ENCODE assay signal across 9 cellular contexts in the genomic region with DNA sequence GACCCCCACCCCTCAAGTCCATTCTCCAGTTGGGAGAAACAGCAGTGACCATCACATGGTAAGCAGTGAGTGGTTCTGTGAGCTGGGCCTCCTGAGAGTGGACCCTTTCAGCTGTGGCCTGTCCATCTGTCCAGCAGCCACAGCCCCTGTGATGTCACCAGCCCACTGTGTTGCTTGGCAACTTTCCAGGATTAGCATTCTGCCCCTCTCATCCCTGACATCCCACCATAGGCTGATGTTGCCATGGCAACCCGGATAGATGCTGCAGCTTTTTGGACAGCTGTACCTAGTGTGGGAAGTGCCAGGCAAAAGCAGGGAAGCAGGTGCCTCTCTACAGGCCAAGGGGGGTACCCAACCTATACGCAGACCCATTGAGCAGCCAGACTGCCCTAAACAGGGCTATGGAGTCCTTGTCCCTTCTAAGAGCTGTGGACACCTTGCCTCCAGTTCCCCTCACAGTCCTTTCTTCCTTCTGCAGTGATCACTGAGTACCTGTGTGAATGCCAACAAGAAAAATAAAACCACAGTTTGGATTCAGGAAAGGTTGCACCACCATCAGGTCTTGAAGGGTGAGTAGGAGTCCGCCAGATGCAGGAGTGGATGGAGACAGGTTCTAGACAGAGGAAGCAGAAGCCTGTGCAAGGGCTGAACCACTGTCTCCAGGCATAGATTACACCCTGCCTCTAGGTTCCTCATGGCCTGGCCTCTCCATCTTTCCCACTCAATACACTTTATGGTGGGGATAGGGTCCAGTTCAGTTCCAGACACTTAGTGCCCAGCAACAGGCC. TPM values are rescaled to one million over a fixed set of nuclear protein-coding genes. Genes with fewer than 3 reads are reported as not detected.
DNase-seq lines count a peak whose midpoint lies in the region; ATAC-seq and TF ChIP-seq lines count a peak whose summit lies in the region.
"Had no signal": no experiment of that assay in that cellular context is flagged by ENCODE, and none has a peak within 500 bp of the region (broad histone marks: within the 10 kb centered on the region; RNA-seq: fewer than 3 reads in every experiment).

A gene (plus strand): TSS at position 343 of the 788 bp plus-strand sequence. CDS start 6,124 bp downstream, outside the sequence.

- H3K27me3 Mint-ChIP-seq in CD4-positive, alpha-beta T cell: no peaks in the 10 kb centered on the region

- no peak within 1 kb of the TSS for H3K4me3 Mint-ChIP-seq in CD4-positive, alpha-beta T cell

- TF ChIP-seq EP300 in neural cell (conservative IDR thresholded peaks at IDR 0.05; ENCODE audit: poor library complexity, severe bottlenecking): peak; percentile 61

- H3K9me3 Mint-ChIP-seq in CD4-positive, alpha-beta T cell: no peaks in the 10 kb centered on the region

- TF ChIP-seq CTCF in CD4-positive, alpha-beta T cell (IDR thresholded peaks at IDR 0.05): no peak
- no peak for TF ChIP-seq CTCF in neural cell (IDR thresholded peaks at IDR 0.05; ENCODE audit: poor library complexity, severe bottlenecking)

- H3K79me2 ChIP-seq in neural cell (replicated peaks; ENCODE audit: insufficient read depth, low read length): no peaks in the 10 kb centered on the region

- no peaks in the 10 kb centered on the region for H3F3A ChIP-seq in neural cell (ENCODE audit: insufficient read depth, low read length, poor library complexity, severe bottlenecking)

- CTCF ChIA-PET in CD4-positive, alpha-beta T cell (lab: Charles Lee): no interaction called here

- H3K36me3 ChIP-seq in HUES6 (ENCODE audit: control insufficient read depth, insufficient read depth, low read length) (no peaks in the 10 kb centered on the region), neural cell (ENCODE audit: insufficient read depth, low read length) (no peaks in the 10 kb centered on the region)
- no peaks in the 10 kb centered on the region for H3K36me3 ChIP-seq in effector memory CD4-positive, alpha-beta T cell (ENCODE audit: control insufficient read depth, insufficient read depth, low read length)

- no peak within 1 kb of the TSS for H3K4me2 ChIP-seq in neural cell (ENCODE audit: low read length)

- no peak within 1 kb of the TSS for H3K9ac ChIP-seq in HUES6 (ENCODE audit: low read length)
- H3K9ac ChIP-seq in neural cell (ENCODE audit: low read length): peak within 1 kb of the TSS; percentile 43

- no peak within 1 kb of the TSS for H2AFZ ChIP-seq in neural cell (ENCODE audit: low read depth, low read length)

- no peaks in the 10 kb centered on the region for H4K20me1 ChIP-seq in neural cell (ENCODE audit: insufficient read depth)

- H3K36me3 Mint-ChIP-seq in CD4-positive, alpha-beta T cell (ENCODE audit: low read depth): no peaks in the 10 kb centered on the region

- ATAC-seq in CD4-positive, alpha-beta T cell (ENCODE audit: poor library complexity): no peak
- ATAC-seq in activated CD4-positive, CD25-positive, alpha-beta regulatory T cell treated with anti-CD3 and anti-CD28 coated beads, Interleukin-2, amount 50 U/mL, for 24 hours: no peak

- no peak within 1 kb of the TSS for H3K27ac ChIP-seq in CD4-positive, alpha-beta T cell (ENCODE audit: low read depth, low read length)
- no peak within 1 kb of the TSS for H3K27ac ChIP-seq in HUES6 (ENCODE audit: low read depth, low read length)
- peak within 1 kb of the TSS; percentile 44 for H3K27ac ChIP-seq in effector memory CD4-positive, alpha-beta T cell (ENCODE audit: insufficient read depth, low read length, poor library complexity, severe bottlenecking)
- peak within 1 kb of the TSS; percentile 70 for H3K27ac ChIP-seq in neural cell (ENCODE audit: low read length)

- no peaks in the 10 kb centered on the region for H3K9me2 ChIP-seq in neural cell (ENCODE audit: insufficient read depth, low read length)

- peaks cover 9% of the 10 kb centered on the region; the same call in 1 of the 2 replicates for H3K4me1 ChIP-seq in HUES6 (ENCODE audit: control insufficient read depth, insufficient read depth, low read length)
- no peaks in the 10 kb centered on the region for H3K4me1 ChIP-seq in effector memory CD4-positive, alpha-beta T cell (ENCODE audit: control insufficient read depth, insufficient read depth, low read length, poor library complexity, severe bottlenecking)

- DNase-seq in CD4-positive, alpha-beta T cell: no peak
- DNase-seq in effector memory CD4-positive, alpha-beta T cell: no peak
- DNase-seq in HuH-7.5 (ENCODE audit: low spot score): no peak
- no peak for DNase-seq in DMS114 treated with DMSO at 0.1 percent for 48 hours (lab: John Stamatoyannopoulos, UW; ENCODE audit: unreplicated experiment)
- DNase-seq in HuH-7 (ENCODE audit: low spot score): no peak
- DNase-seq: activated naive CD4-positive, alpha-beta T cell treated with Interleukin-2 at 50 U/mL for 16 hours had no signal

- no peaks in the 10 kb centered on the region for H3K27me3 ChIP-seq in CD4-positive, alpha-beta T cell (ENCODE audit: control insufficient read depth, insufficient read depth, low read length)
- H3K27me3 ChIP-seq in HUES6 (ENCODE audit: control insufficient read depth, insufficient read depth, low read length) (peaks cover 19% of the 10 kb centered on the region), neural cell (ENCODE audit: insufficient read depth, low read depth, low read length) (no peaks in the 10 kb centered on the region)
- no peaks in the 10 kb centered on the region for H3K27me3 ChIP-seq in effector memory CD4-positive, alpha-beta T cell (replicated peaks; ENCODE audit: control insufficient read depth, insufficient read depth, low read length, poor library complexity, severe bottlenecking)

- POLR2A ChIA-PET in CD4-positive, alpha-beta T cell (lab: Charles Lee): interaction anchor here (1.5 kb wide), 1 partner anchor 28 kb away, joined by 7 read pairs; a partner anchor contains a TSS

- peaks cover 22% of the 10 kb centered on the region for H3K4me1 Mint-ChIP-seq in CD4-positive, alpha-beta T cell (ENCODE audit: low read depth)

- no peaks in the 10 kb centered on the region for H3K9me3 ChIP-seq in CD4-positive, alpha-beta T cell (ENCODE audit: control insufficient read depth, low read length)
- H3K9me3 ChIP-seq in HUES6 (ENCODE audit: control insufficient read depth, insufficient read depth, low read depth, low read length) (no peaks in the 10 kb centered on the region), neural cell (ENCODE audit: low read length) (no peaks in the 10 kb centered on the region)
- no peaks in the 10 kb centered on the region for H3K9me3 ChIP-seq in effector memory CD4-positive, alpha-beta T cell (ENCODE audit: control insufficient read depth, low read length)

- H3K4me3 ChIP-seq in HUES6 (ENCODE audit: low read depth, low read length) (peak within 1 kb of the TSS; percentile 66), neural cell (ENCODE audit: low read length) (peak within 1 kb of the TSS; percentile 43)
- no peak within 1 kb of the TSS for H3K4me3 ChIP-seq in effector memory CD4-positive, alpha-beta T cell (ENCODE audit: insufficient read depth, low read depth, low read length, poor library complexity, severe bottlenecking)

- TF ChIP-seq RAD21 in neural cell (conservative IDR thresholded peaks at IDR 0.05): no peak

- H3K27ac Mint-ChIP-seq in CD4-positive, alpha-beta T cell: peak within 1 kb of the TSS; percentile 1

- intact Hi-C loops in CD4-positive, alpha-beta T cell (cut with DNase I, micrococcal nuclease): no loop called here

TF ChIP-seq in neural cell, 6 proteins besides CTCF, POLR2A, EP300 and RAD21:
- TF ChIP-seq, protein P1, sequence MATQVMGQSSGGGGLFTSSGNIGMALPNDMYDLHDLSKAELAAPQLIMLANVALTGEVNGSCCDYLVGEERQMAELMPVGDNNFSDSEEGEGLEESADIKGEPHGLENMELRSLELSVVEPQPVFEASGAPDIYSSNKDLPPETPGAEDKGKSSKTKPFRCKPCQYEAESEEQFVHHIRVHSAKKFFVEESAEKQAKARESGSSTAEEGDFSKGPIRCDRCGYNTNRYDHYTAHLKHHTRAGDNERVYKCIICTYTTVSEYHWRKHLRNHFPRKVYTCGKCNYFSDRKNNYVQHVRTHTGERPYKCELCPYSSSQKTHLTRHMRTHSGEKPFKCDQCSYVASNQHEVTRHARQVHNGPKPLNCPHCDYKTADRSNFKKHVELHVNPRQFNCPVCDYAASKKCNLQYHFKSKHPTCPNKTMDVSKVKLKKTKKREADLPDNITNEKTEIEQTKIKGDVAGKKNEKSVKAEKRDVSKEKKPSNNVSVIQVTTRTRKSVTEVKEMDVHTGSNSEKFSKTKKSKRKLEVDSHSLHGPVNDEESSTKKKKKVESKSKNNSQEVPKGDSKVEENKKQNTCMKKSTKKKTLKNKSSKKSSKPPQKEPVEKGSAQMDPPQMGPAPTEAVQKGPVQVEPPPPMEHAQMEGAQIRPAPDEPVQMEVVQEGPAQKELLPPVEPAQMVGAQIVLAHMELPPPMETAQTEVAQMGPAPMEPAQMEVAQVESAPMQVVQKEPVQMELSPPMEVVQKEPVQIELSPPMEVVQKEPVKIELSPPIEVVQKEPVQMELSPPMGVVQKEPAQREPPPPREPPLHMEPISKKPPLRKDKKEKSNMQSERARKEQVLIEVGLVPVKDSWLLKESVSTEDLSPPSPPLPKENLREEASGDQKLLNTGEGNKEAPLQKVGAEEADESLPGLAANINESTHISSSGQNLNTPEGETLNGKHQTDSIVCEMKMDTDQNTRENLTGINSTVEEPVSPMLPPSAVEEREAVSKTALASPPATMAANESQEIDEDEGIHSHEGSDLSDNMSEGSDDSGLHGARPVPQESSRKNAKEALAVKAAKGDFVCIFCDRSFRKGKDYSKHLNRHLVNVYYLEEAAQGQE (IDR thresholded peaks at IDR 0.05; ENCODE audit: borderline replicate concordance): peak; percentile 11
- no peak for TF ChIP-seq SMC3 (conservative IDR thresholded peaks at IDR 0.05; ENCODE audit: poor library complexity)

RNA-seq across cellular contexts. Expression of the gene that starts here (rescaled TPM):
- 10 to 100 TPM; 49.7 to 50.7 TPM for total RNA-seq in CD4-positive, alpha-beta T cell
- polyA plus RNA-seq in neural cell: 5.4 and 6.0 TPM in 2 replicates
- polyA minus RNA-seq in neural cell: 5.3 and 5.8 TPM in 2 replicates

Comparison
In these comparisons a context has a peak if more than half of its experiments do, and no peak if none do; other contexts are left out.
1. H3K27ac ChIP-seq: peak in effector memory CD4-positive, alpha-beta T cell (single experiment) and neural cell (single experiment); none in CD4-positive, alpha-beta T cell (single experiment) and HUES6 (single experiment).